Comparison of ENCODE assay signal across 8 cellular contexts in genomic region chr12:27245039-27245438, GRCh38. TPM values are rescaled to one million over a fixed set of nuclear protein-coding genes. Genes with fewer than 3 reads are reported as not detected.
A peak's percentile ranks its signal among the peaks of the same experiment; 100 is the strongest.
DNase-seq lines count a peak whose midpoint lies in the region; ATAC-seq and TF ChIP-seq lines count a peak whose summit lies in the region.

No MANE protein-coding gene starts in this region.

- H2AFZ ChIP-seq in Loucy (ENCODE audit: low read length) = peak overlapping the region; percentile 94

- intact Hi-C loops in CD14-positive monocyte (cut with micrococcal nuclease) = loop anchor here in 1 of 2 donors (2.0 kb wide), 1 partner anchor 64 kb away; no protein-coding TSS in a partner anchor

- H3K27me3 ChIP-seq in Loucy (ENCODE audit: insufficient read depth, low read length, poor library complexity, severe bottlenecking) = no peaks in the 10 kb centered on the region

- H3K79me2 ChIP-seq in Loucy (ENCODE audit: insufficient read depth, low read length) = no peaks in the 10 kb centered on the region

- no peaks in the 10 kb centered on the region for H3K9me3 ChIP-seq in Loucy (ENCODE audit: insufficient read depth, low read depth, low read length)

- H3K36me3 Mint-ChIP-seq in CD14-positive monocyte = peaks cover 5 to 7% of the 10 kb centered on the region in 2 donors
- H3K36me3 Mint-ChIP-seq in natural killer cell treated with Interleukin-12 subunit alpha and Interleukin-12 subunit beta and Interleukin-15 and Interleukin-18, amount 100 ng/mL, for 72 hours = no peaks in the 10 kb centered on the region

- peaks cover 46% of the 10 kb centered on the region for H3K4me1 Mint-ChIP-seq in CD14-positive monocyte
- H3K4me1 Mint-ChIP-seq in natural killer cell treated with Interleukin-12 subunit alpha and Interleukin-12 subunit beta and Interleukin-15 and Interleukin-18, amount 100 ng/mL, for 72 hours (ENCODE audit: low read depth in 2 of 2) = peaks cover 24 to 25% of the 10 kb centered on the region in 2 donors

- H3F3A ChIP-seq in Loucy (ENCODE audit: low read depth) = 0 out of 2 replicates have a peak, but pooled peaks cover under 1% of the 10 kb centered on the region

- H3K27ac Mint-ChIP-seq in CD14-positive monocyte = peak overlapping the region; percentile 92 to 100 (median 98)
- H3K27ac Mint-ChIP-seq in natural killer cell treated with Interleukin-12 subunit alpha and Interleukin-12 subunit beta and Interleukin-15 and Interleukin-18, amount 100 ng/mL, for 72 hours = peak overlapping the region; percentile 88 to 96

- H3K9me2 ChIP-seq in Loucy (replicated peaks; ENCODE audit: low read depth, low read length) = no peaks in the 10 kb centered on the region

- no peaks in the 10 kb centered on the region for H3K27me3 Mint-ChIP-seq in CD14-positive monocyte (ENCODE audit: low read depth in 3 of 3)
- H3K27me3 Mint-ChIP-seq in natural killer cell treated with Interleukin-12 subunit alpha and Interleukin-12 subunit beta and Interleukin-15 and Interleukin-18, amount 100 ng/mL, for 72 hours = no peaks in the 10 kb centered on the region

- H4K20me1 ChIP-seq in Loucy (ENCODE audit: insufficient read depth, low read length, poor library complexity, severe bottlenecking) = no peaks in the 10 kb centered on the region

- H3K9ac ChIP-seq in Loucy (ENCODE audit: low read depth, low read length, poor library complexity, severe bottlenecking) = peak overlapping the region; percentile 67

- H3K4me2 ChIP-seq in Loucy (ENCODE audit: low read depth, low read length, poor library complexity, severe bottlenecking) = peak overlapping the region; percentile 75

- no peak for DNase-seq in CD14-positive monocyte (ENCODE audit: low spot score)
- DNase-seq in dermis blood vessel endothelial cell = peak; percentile 25
- DNase-seq in natural killer cell treated with Interleukin-12 subunit alpha and Interleukin-12 subunit beta and Interleukin-15 and Interleukin-18, amount 100 ng/mL, for 72 hours (ENCODE audit: low spot score) = no peak
- no peak for DNase-seq in hippocampal formation (lab: John Stamatoyannopoulos, UW)
- DNase-seq in stimulated activated CD4-positive, alpha-beta T cell treated with anti-CD3 and anti-CD28 coated beads, Interleukin-2, amount 100 ng/mL, for 48 hours = no peak
- DNase-seq in GM19238 (ENCODE audit: insufficient read length, low spot score) = no peak

- no peaks in the 10 kb centered on the region for H3K36me3 ChIP-seq in Loucy (ENCODE audit: insufficient read depth, low read length)

- no peak for ATAC-seq in natural killer cell treated with Interleukin-12 subunit alpha and Interleukin-12 subunit beta and Interleukin-15 and Interleukin-18, amount 100 ng/mL, for 72 hours
- no peak for ATAC-seq in GM18861 (IDR thresholded peaks at IDR 0.05; ENCODE audit: unreplicated experiment)

- peaks cover 0 to 3% (median 0%) of the 10 kb centered on the region in 7 donors for H3K9me3 Mint-ChIP-seq in CD14-positive monocyte
- no peaks in the 10 kb centered on the region for H3K9me3 Mint-ChIP-seq in natural killer cell treated with Interleukin-12 subunit alpha and Interleukin-12 subunit beta and Interleukin-15 and Interleukin-18, amount 100 ng/mL, for 72 hours

- TF ChIP-seq CTCF in CD14-positive monocyte (IDR thresholded peaks at IDR 0.05) (no peak), Loucy (conservative IDR thresholded peaks at IDR 0.05; ENCODE audit: low read length) (no peak)

- H3K4me1 ChIP-seq in Loucy (ENCODE audit: insufficient read depth, low read length, poor library complexity, severe bottlenecking) = peaks cover 13% of the 10 kb centered on the region

- H3K4me3 ChIP-seq in Loucy (ENCODE audit: low read length, poor library complexity, severe bottlenecking) = peak overlapping the region; percentile 81

- H3K4me3 Mint-ChIP-seq in CD14-positive monocyte = peak overlapping the region; percentile 99
- peak overlapping the region; percentile 98 for H3K4me3 Mint-ChIP-seq in natural killer cell treated with Interleukin-12 subunit alpha and Interleukin-12 subunit beta and Interleukin-15 and Interleukin-18, amount 100 ng/mL, for 72 hours

RNA-seq across cellular contexts. Expression of gene STK38L, which starts 1.0 kb away (rescaled TPM):
- 10 to 100 TPM; 20.0 to 29.5 TPM for polyA plus RNA-seq in CD14-positive monocyte
- 75.9 and 91.6 TPM in 2 replicates for total RNA-seq in dermis blood vessel endothelial cell
- 10 to 100 TPM; 13.7 to 14.5 TPM for total RNA-seq in natural killer cell treated with Interleukin-12 subunit alpha and Interleukin-12 subunit beta and Interleukin-15 and Interleukin-18, amount 100 ng/mL, for 72 hours
